In the genomic region with DNA sequence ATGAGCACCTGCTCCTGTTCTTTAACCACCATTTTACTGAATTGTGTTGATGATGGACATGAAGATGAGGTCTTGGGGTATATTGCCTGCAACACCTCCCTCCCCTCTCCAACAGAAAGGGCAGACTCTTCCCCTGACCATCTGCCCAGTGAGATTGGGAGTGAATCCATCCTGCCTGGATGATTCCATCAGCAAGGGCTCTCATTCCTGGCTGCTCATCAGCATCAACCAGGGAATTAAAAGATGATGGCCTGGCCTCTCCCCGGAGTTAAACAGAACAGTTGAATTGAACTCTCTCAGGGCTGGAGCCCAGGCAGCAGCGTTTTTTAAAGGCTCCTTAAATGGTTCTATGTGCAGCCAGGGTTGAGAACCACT, we compare ENCODE assay signal across 12 cellular contexts. TPM values are rescaled to one million over a fixed set of nuclear protein-coding genes. Genes with fewer than 3 reads are reported as not detected.
DNase-seq lines count a peak whose midpoint lies in the region; ATAC-seq and TF ChIP-seq lines count a peak whose summit lies in the region.
"Had no signal": no experiment of that assay in that cellular context is flagged by ENCODE, and none has a peak within 500 bp of the region (broad histone marks: within the 10 kb centered on the region; RNA-seq: fewer than 3 reads in every experiment).

No MANE protein-coding gene starts in this region.

- H3K9me3 Mint-ChIP-seq in osteocyte (ENCODE audit: unreplicated experiment) = no peaks in the 10 kb centered on the region

- H3K9ac ChIP-seq in PC-3 (ENCODE audit: low read length) = peak overlapping the region; percentile 3; the same call in 1 of the 2 replicates

- TF ChIP-seq CTCF in AG04450 (IDR thresholded peaks at IDR 0.05; ENCODE audit: low read depth, low read length) (no peak), PC-3 (conservative IDR thresholded peaks at IDR 0.05; ENCODE audit: low read depth, low read length) (no peak), foreskin keratinocyte (conservative IDR thresholded peaks at IDR 0.05) (no peak), osteocyte (IDR thresholded peaks at IDR 0.05) (no peak)

- H3K4me3 ChIP-seq in AG04450 (ENCODE audit: low read depth, low read length) = no peak overlapping the region
- H3K4me3 ChIP-seq in PC-3 (ENCODE audit: low read length) = no peak overlapping the region

- DNase-seq in AG04450 (ENCODE audit: low read depth, low spot score) (no peak), PC-3 (no peak), foreskin keratinocyte (no peak), osteocyte (ENCODE audit: extremely low spot score, unreplicated experiment) (no peak), erythroblast (lab: John Stamatoyannopoulos, UW) (no peak), mucosa of gallbladder (ENCODE audit: low spot score) (no peak)
- DNase-seq in activated CD4-positive, CD25-positive, alpha-beta regulatory T cell (lab: John Stamatoyannopoulos, UW) = no peak
- DNase-seq: activated T-cell treated with anti-CD3 and anti-CD28 coated beads, Interleukin-2, amount 50 U/mL, for 1 hour; stimulated activated CD4-positive, alpha-beta T cell treated with anti-CD3 and anti-CD28 coated beads, Interleukin-12 subunit alpha, Interleukin-12 subunit beta, amount 100 ng/mL, for 4 hours; stimulated activated naive CD4-positive, alpha-beta T cell; T-helper 17 cell had no signal

- no peaks in the 10 kb centered on the region for H3K36me3 Mint-ChIP-seq in osteocyte (ENCODE audit: unreplicated experiment)

- H3K27me3 ChIP-seq in AG04450 (ENCODE audit: control insufficient read depth, insufficient read depth, low read length) (no peaks in the 10 kb centered on the region), PC-3 (ENCODE audit: low read length) (no peaks in the 10 kb centered on the region), foreskin keratinocyte (no peaks in the 10 kb centered on the region)

- H3K4me1 ChIP-seq in PC-3 (ENCODE audit: insufficient read depth, low read length) (peaks cover 54% of the 10 kb centered on the region), foreskin keratinocyte (peaks cover 13% of the 10 kb centered on the region)

- peak overlapping the region; percentile 95 for H3K27ac Mint-ChIP-seq in osteocyte (ENCODE audit: unreplicated experiment)
- H3K27ac Mint-ChIP-seq: T-helper 17 cell had no signal

- H3K27me3 Mint-ChIP-seq in osteocyte (ENCODE audit: unreplicated experiment) = no peaks in the 10 kb centered on the region

- H3K4me1 Mint-ChIP-seq in osteocyte (ENCODE audit: unreplicated experiment) = peaks cover 83% of the 10 kb centered on the region

- H3K4me3 Mint-ChIP-seq in osteocyte (ENCODE audit: unreplicated experiment) = peak overlapping the region; percentile 36
- H3K4me3 Mint-ChIP-seq: T-helper 17 cell had no signal

- H3K9me2 ChIP-seq in PC-3 (replicated peaks; ENCODE audit: low read length) = no peaks in the 10 kb centered on the region

- no peaks in the 10 kb centered on the region for H3K79me2 ChIP-seq in PC-3 (ENCODE audit: low read length)

- H3F3A ChIP-seq in PC-3 (ENCODE audit: low read length, unreplicated experiment) = peaks cover 5% of the 10 kb centered on the region

- H3K4me2 ChIP-seq in PC-3 (ENCODE audit: low read length) = peak overlapping the region; percentile 70

- ATAC-seq in PC-3 (no peak), foreskin keratinocyte (no peak), HG03571 (IDR thresholded peaks at IDR 0.05; ENCODE audit: unreplicated experiment) (no peak)

- intact Hi-C loops in PC-3 (cut with micrococcal nuclease) = no loop called here

- peak overlapping the region; percentile 80 for H3K27ac ChIP-seq in AG04450 (ENCODE audit: low read depth, low read length)
- H3K27ac ChIP-seq in PC-3 (ENCODE audit: low read length) = peak overlapping the region; percentile 77
- peak overlapping the region; percentile 71 for H3K27ac ChIP-seq in foreskin keratinocyte

- H2AFZ ChIP-seq in PC-3 (ENCODE audit: low read length) = peak overlapping the region; percentile 49; the same call in 1 of the 2 replicates

- no peak for TF ChIP-seq POLR2A in erythroblast (IDR thresholded peaks at IDR 0.05; ENCODE audit: low read length)

- POLR2A ChIA-PET in AG04450 (lab: Yijun Ruan, JAX) (no interaction called here), PC-3 (lab: Charles Lee; ENCODE audit: unreplicated experiment) (no interaction called here)

- no peaks in the 10 kb centered on the region for H3K36me3 ChIP-seq in PC-3 (ENCODE audit: low read depth, low read length)

- no peaks in the 10 kb centered on the region for H4K20me1 ChIP-seq in PC-3 (ENCODE audit: low read length)

- no TSS peak for BruUV-seq in PC-3 (replicated peaks; lab: Mats Ljungman, UMichigan)

- CTCF ChIA-PET in AG04450 (lab: Charles Lee) (no interaction called here), PC-3 (lab: Charles Lee) (no interaction called here)

- H3K9me3 ChIP-seq in AG04450 (ENCODE audit: control insufficient read depth, insufficient read depth, low read length) (no peaks in the 10 kb centered on the region), PC-3 (ENCODE audit: low read length) (no peaks in the 10 kb centered on the region)

RNA-seq across cellular contexts. Expression of a gene that starts 14.5 kb away (rescaled TPM):
- polyA plus RNA-seq in AG04450 (2011; rRNA removed) (41.0 and 59.7 TPM in 2 replicates), foreskin keratinocyte (88.8 and 92.9 TPM in 2 replicates)
- polyA minus RNA-seq in AG04450 (2011; rRNA and poly(A)+ RNA removed) = 43.1 and 62.5 TPM in 2 replicates
- total RNA-seq in PC-3 (2014; rRNA removed) (91.5 and 105 TPM in 2 replicates), foreskin keratinocyte (68.5 and 68.6 TPM in 2 replicates), osteocyte (35.3 and 37.3 TPM in 2 replicates), mucosa of gallbladder (44.3 TPM)

RNA-seq across cellular contexts. Expression of a gene that starts 57.3 kb away (rescaled TPM):
- polyA plus RNA-seq in AG04450 (2011; rRNA removed) (0.37 and 0.51 TPM in 2 replicates), foreskin keratinocyte (0.07 and 0.12 TPM in 2 replicates)
- 0.14 and 0.17 TPM in 2 replicates for polyA minus RNA-seq in AG04450 (2011; rRNA and poly(A)+ RNA removed)
- total RNA-seq in PC-3 (2014; rRNA removed) (not detected in 2 replicates), foreskin keratinocyte (0.04 and 0.07 TPM in 2 replicates), osteocyte (0.16 and 0.26 TPM in 2 replicates), mucosa of gallbladder (0.58 TPM)
